ENCODE assay signal across 26 cellular contexts in genomic region chr13:22499919-22500318, GRCh38.
DNase-seq lines count a peak whose midpoint lies in the region; ATAC-seq, FAIRE-seq and TF ChIP-seq lines count a peak whose summit lies in the region.
"Had no signal": no experiment of that assay in that cellular context is flagged by ENCODE, and none has a peak within 500 bp of the region (broad histone marks: within the 10 kb centered on the region; RNA-seq: fewer than 3 reads in every experiment).

No MANE protein-coding gene starts in this region.

- no peak for TF ChIP-seq POLR2A in breast epithelium (IDR thresholded peaks at IDR 0.05)

- FAIRE-seq in bronchial epithelial cell (lab: Jason Lieb, UNC), result peak; percentile 13
- FAIRE-seq: GM12891, H1, RCC 7860 had no signal

- H3K27me3 Mint-ChIP-seq in MCF 10A (ENCODE audit: insufficient read depth, unreplicated experiment) (no peaks in the 10 kb centered on the region), HFFc6 (ENCODE audit: insufficient read depth) (no peaks in the 10 kb centered on the region)

- no peak for ATAC-seq in omental fat pad (ENCODE audit: low FRiP score)

- H3K36me3 ChIP-seq in breast epithelium (no peaks in the 10 kb centered on the region), bronchial epithelial cell (ENCODE audit: control insufficient read depth, insufficient read depth, low read length) (no peaks in the 10 kb centered on the region), SJCRH30 (no peaks in the 10 kb centered on the region)
- H3K36me3 ChIP-seq: BE2C had no signal

- intact Hi-C loops in MCF 10A (cut with micrococcal nuclease), result no loop called here
- intact Hi-C loops in breast epithelium (cut with DNase I; ENCODE audit: low total_unique reads), result no loop called here

- H3K36me3 Mint-ChIP-seq in MCF 10A (ENCODE audit: insufficient read depth, unreplicated experiment) (no peaks in the 10 kb centered on the region), HFFc6 (ENCODE audit: low read depth) (peaks cover 5% of the 10 kb centered on the region; the same call in 1 of the 2 replicates)

- H3K9me3 ChIP-seq in breast epithelium, result no peaks in the 10 kb centered on the region
- no peaks in the 10 kb centered on the region for H3K9me3 ChIP-seq in SJCRH30 (replicated peaks)
- H3K9me3 ChIP-seq: BE2C had no signal

- H3K4me1 ChIP-seq in breast epithelium (no peaks in the 10 kb centered on the region), SJCRH30 (no peaks in the 10 kb centered on the region)
- H3K4me1 ChIP-seq: BE2C had no signal

- DNase-seq in MCF 10A (ENCODE audit: unreplicated experiment), result no peak
- DNase-seq in breast epithelium (ENCODE audit: low spot score in 2 of 2), result no peak
- DNase-seq in NCI-H226, result peak; percentile 3
- no peak for DNase-seq in bronchial epithelial cell (ENCODE audit: low read depth)
- DNase-seq in renal cortical epithelial cell (ENCODE audit: low read depth), result peak; percentile 48
- DNase-seq in HFFc6, result no peak
- no peak for DNase-seq in SJCRH30
- no peak for DNase-seq in omental fat pad (ENCODE audit: low spot score)
- DNase-seq: ACHN, BE2C, Calu3, DMS79 treated with DMSO at 0.1 percent for 48 hours, GF-D8, HCEC 1CT, IMR-90, NCI-H1092 treated with DMSO at 0.1 percent for 48 hours, NCI-H1436 treated with DMSO at 0.1 percent for 48 hours, NCI-H187 treated with DMSO at 0.1 percent for 48 hours, NCI-H2171 treated with DMSO at 0.1 percent for 48 hours, NCI-H524, NCI-H774 had no signal

- H3K27me3 ChIP-seq in breast epithelium (no peaks in the 10 kb centered on the region), bronchial epithelial cell (ENCODE audit: control insufficient read depth, insufficient read depth, low read length) (no peaks in the 10 kb centered on the region), SJCRH30 (no peaks in the 10 kb centered on the region)
- H3K27me3 ChIP-seq: BE2C had no signal

- BruUV-seq in MCF 10A (replicated peaks; lab: Mats Ljungman, UMichigan), result no TSS peak

- CTCF ChIA-PET in MCF 10A (lab: Yijun Ruan, JAX), result no interaction called here

- POLR2A ChIA-PET in MCF 10A (lab: Yijun Ruan, JAX), result interaction anchor here (0.7 kb wide), 1 partner anchor 31 kb away, joined by 3 read pairs; no protein-coding TSS in a partner anchor

- H3K4me3 Mint-ChIP-seq in MCF 10A (ENCODE audit: unreplicated experiment) (no peak overlapping the region), HFFc6 (no peak overlapping the region)

- H3K9me3 Mint-ChIP-seq in MCF 10A (ENCODE audit: unreplicated experiment), result no peaks in the 10 kb centered on the region
- H3K9me3 Mint-ChIP-seq in HFFc6, result peaks cover 39% of the 10 kb centered on the region

- TF ChIP-seq CTCF in MCF 10A (IDR thresholded peaks at IDR 0.05; ENCODE audit: unreplicated experiment) (no peak), breast epithelium (IDR thresholded peaks at IDR 0.05) (no peak), bronchial epithelial cell (IDR thresholded peaks at IDR 0.05; ENCODE audit: insufficient read depth, low read length, severe bottlenecking) (no peak), HFFc6 (IDR thresholded peaks at IDR 0.05) (no peak), omental fat pad (IDR thresholded peaks at IDR 0.05) (no peak)

- H3K4me1 Mint-ChIP-seq in MCF 10A (ENCODE audit: insufficient read depth, unreplicated experiment) (peaks cover 21% of the 10 kb centered on the region), HFFc6 (ENCODE audit: low read depth) (no peaks in the 10 kb centered on the region)

- H3K27ac ChIP-seq in breast epithelium, result no peak overlapping the region
- H3K27ac ChIP-seq in SJCRH30, result no peak overlapping the region
- H3K27ac ChIP-seq: 22Rv1, KMS-11 had no signal

- peak overlapping the region; percentile 17 for H3K27ac Mint-ChIP-seq in MCF 10A (ENCODE audit: low read depth, unreplicated experiment)
- no peak overlapping the region for H3K27ac Mint-ChIP-seq in HFFc6

- no peak overlapping the region for H3K4me3 ChIP-seq in breast epithelium
- no peak overlapping the region for H3K4me3 ChIP-seq in bronchial epithelial cell (ENCODE audit: low read depth, low read length)
- H3K4me3 ChIP-seq in SJCRH30, result no peak overlapping the region

Comparison
In these comparisons a context has a peak if more than half of its experiments do, and no peak if none do; other contexts are left out.
1. DNase-seq: peak in NCI-H226 (single experiment) and renal cortical epithelial cell (single experiment); none in MCF 10A (single experiment), breast epithelium (0 of 2), bronchial epithelial cell (single experiment), HFFc6 (single experiment), SJCRH30 (0 of 2) and omental fat pad (single experiment).